19 cellular contexts compared by ENCODE assay signal in the genomic region with DNA sequence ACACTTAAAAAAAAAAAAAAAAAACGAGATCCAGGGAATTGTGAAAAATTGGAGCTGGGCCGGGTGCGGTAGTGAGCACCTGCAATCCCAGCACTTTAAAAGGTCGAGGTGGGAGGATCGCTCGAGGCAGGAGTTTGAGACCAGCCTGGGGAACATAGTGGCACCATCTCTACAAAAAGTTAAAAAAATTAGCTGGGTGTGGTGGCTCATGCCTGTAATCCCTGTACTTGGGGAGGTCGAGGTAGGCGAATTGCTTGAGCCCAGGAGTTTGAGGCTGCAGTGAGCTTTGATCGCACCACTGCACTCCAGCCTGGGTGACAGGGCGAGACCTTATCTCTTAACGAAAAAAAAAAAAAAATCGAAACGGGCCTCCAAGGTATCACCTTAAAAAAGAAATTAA. TPM values are rescaled to one million over a fixed set of nuclear protein-coding genes. Genes with fewer than 3 reads are reported as not detected.
A peak's percentile ranks its signal among the peaks of the same experiment; 100 is the strongest.
DNase-seq lines count a peak whose midpoint lies in the region; ATAC-seq and TF ChIP-seq lines count a peak whose summit lies in the region.
"Had no signal": no experiment of that assay in that cellular context is flagged by ENCODE, and none has a peak within 500 bp of the region (broad histone marks: within the 10 kb centered on the region; RNA-seq: fewer than 3 reads in every experiment).

No MANE protein-coding gene starts in this region.

- peak overlapping the region; percentile 32 for H2BK5ac ChIP-seq in trophoblast cell (ENCODE audit: low read depth, low read length, poor library complexity)

- H3K23ac ChIP-seq in trophoblast cell (ENCODE audit: low read length), result no peak overlapping the region

- no peak for TF ChIP-seq CTCF in Caco-2 (IDR thresholded peaks at IDR 0.05; ENCODE audit: insufficient read depth in 1 of 2, low read depth in 1 of 2, low read length in 1 of 2, severe bottlenecking in 1 of 2, unreplicated experiment in 1 of 2)

- no TSS peak for BruUV-seq in Caco-2 (replicated peaks; lab: Mats Ljungman, UMichigan)

- H3K27ac Mint-ChIP-seq in Caco-2 (ENCODE audit: unreplicated experiment), result peak overlapping the region; percentile 98
- H3K27ac Mint-ChIP-seq in activated CD4-positive, alpha-beta T cell treated with anti-CD3 and anti-CD28 coated beads for 36 hours, result no peak overlapping the region
- no peak overlapping the region for H3K27ac Mint-ChIP-seq in activated naive CD4-positive, alpha-beta T cell treated with anti-CD3 and anti-CD28 coated beads for 36 hours
- H3K27ac Mint-ChIP-seq: IgD-negative memory B cell, naive B cell had no signal

- peak overlapping the region; percentile 91 for H3K27ac ChIP-seq in epithelial cell of prostate
- peak overlapping the region; percentile 89 for H3K27ac ChIP-seq in trophoblast cell (ENCODE audit: low read depth, low read length)
- H3K27ac ChIP-seq: GM23248, heart left ventricle, right atrium auricular region, SK-N-MC had no signal

- H3K79me2 ChIP-seq in trophoblast cell (ENCODE audit: control insufficient read depth, insufficient read depth, low read length, poor library complexity), result peaks cover 21% of the 10 kb centered on the region

- H3K9me3 Mint-ChIP-seq in Caco-2 (ENCODE audit: unreplicated experiment), result no peaks in the 10 kb centered on the region
- no peaks in the 10 kb centered on the region for H3K9me3 Mint-ChIP-seq in activated CD4-positive, alpha-beta T cell treated with anti-CD3 and anti-CD28 coated beads for 36 hours (ENCODE audit: low read depth)
- no peaks in the 10 kb centered on the region for H3K9me3 Mint-ChIP-seq in activated naive CD4-positive, alpha-beta T cell treated with anti-CD3 and anti-CD28 coated beads for 36 hours
- H3K9me3 Mint-ChIP-seq: IgD-negative memory B cell, naive B cell had no signal

- H3K79me1 ChIP-seq in trophoblast cell (ENCODE audit: low read length), result peaks cover 40% of the 10 kb centered on the region

- H3K36me3 ChIP-seq in Caco-2 (ENCODE audit: control insufficient read depth, insufficient read depth, low read length), result peaks cover 9% of the 10 kb centered on the region
- no peaks in the 10 kb centered on the region for H3K36me3 ChIP-seq in NT2/D1 (ENCODE audit: insufficient read depth, insufficient read length, low read length)
- H3K36me3 ChIP-seq in trophoblast cell (ENCODE audit: control insufficient read depth in 1 of 2, insufficient read depth in 2 of 2, low read length in 2 of 2), result peaks cover 0 to 3% of the 10 kb centered on the region in 2 experiments
- H3K36me3 ChIP-seq: heart left ventricle, right atrium auricular region, tibial nerve had no signal

- peak overlapping the region; percentile 52 for H4K91ac ChIP-seq in trophoblast cell (ENCODE audit: low read depth, low read length)

- H3K9ac ChIP-seq in NT2/D1 (ENCODE audit: insufficient read length, low read depth) (peak overlapping the region; percentile 42), trophoblast cell (ENCODE audit: low read length) (no peak overlapping the region)
- H3K9ac ChIP-seq: GM23248 had no signal

- H4K12ac ChIP-seq in trophoblast cell (ENCODE audit: low read depth, low read length), result no peak overlapping the region

- H3K4ac ChIP-seq in trophoblast cell (ENCODE audit: low read depth, low read length), result no peak overlapping the region

- intact Hi-C loops in Caco-2 (cut with micrococcal nuclease; ENCODE audit: unreplicated experiment), result loop anchor here (1.0 kb wide), 1 partner anchor 90 kb away; no protein-coding TSS in a partner anchor
- intact Hi-C loops in activated CD4-positive, alpha-beta T cell treated with anti-CD3 and anti-CD28 coated beads for 36 hours (cut with DNase I, micrococcal nuclease), result no loop called here
- intact Hi-C loops in activated naive CD4-positive, alpha-beta T cell treated with anti-CD3 and anti-CD28 coated beads for 36 hours (cut with micrococcal nuclease), result no loop called here

- no peak overlapping the region for H2AK5ac ChIP-seq in trophoblast cell (ENCODE audit: low read length)

- H3K4me3 ChIP-seq in Caco-2 (ENCODE audit: low read depth, low read length) (peak overlapping the region; percentile 82), NT2/D1 (ENCODE audit: insufficient read length, low read depth) (no peak overlapping the region), trophoblast cell (ENCODE audit: low read depth, low read length) (no peak overlapping the region)
- H3K4me3 ChIP-seq: GM23248, heart left ventricle, right atrium auricular region, SK-N-MC had no signal

- peak overlapping the region; percentile 64 for H4K8ac ChIP-seq in trophoblast cell (ENCODE audit: low read depth, low read length)

- peak overlapping the region; percentile 75 for H3K4me3 Mint-ChIP-seq in Caco-2 (ENCODE audit: unreplicated experiment)
- H3K4me3 Mint-ChIP-seq in activated CD4-positive, alpha-beta T cell treated with anti-CD3 and anti-CD28 coated beads for 36 hours, result no peak overlapping the region
- no peak overlapping the region for H3K4me3 Mint-ChIP-seq in activated naive CD4-positive, alpha-beta T cell treated with anti-CD3 and anti-CD28 coated beads for 36 hours
- H3K4me3 Mint-ChIP-seq: IgD-negative memory B cell, naive B cell had no signal

- peak overlapping the region; percentile 77 for H2BK12ac ChIP-seq in trophoblast cell (ENCODE audit: low read length)

- no peak overlapping the region for H3K18ac ChIP-seq in trophoblast cell (ENCODE audit: low read length)

- peak overlapping the region; percentile 74 for H2BK120ac ChIP-seq in trophoblast cell (ENCODE audit: insufficient read depth, low read length, poor library complexity)

- H3K4me1 Mint-ChIP-seq in Caco-2 (ENCODE audit: low read depth, unreplicated experiment), result peaks cover 39% of the 10 kb centered on the region
- H3K4me1 Mint-ChIP-seq in activated CD4-positive, alpha-beta T cell treated with anti-CD3 and anti-CD28 coated beads for 36 hours, result peaks cover 9% of the 10 kb centered on the region
- H3K4me1 Mint-ChIP-seq in activated naive CD4-positive, alpha-beta T cell treated with anti-CD3 and anti-CD28 coated beads for 36 hours (ENCODE audit: low read depth), result peaks cover 11% of the 10 kb centered on the region

- no peaks in the 10 kb centered on the region for H3K27me3 Mint-ChIP-seq in Caco-2 (ENCODE audit: insufficient read depth, unreplicated experiment)
- H3K27me3 Mint-ChIP-seq in activated CD4-positive, alpha-beta T cell treated with anti-CD3 and anti-CD28 coated beads for 36 hours, result peaks cover 3% of the 10 kb centered on the region
- peaks cover 2% of the 10 kb centered on the region for H3K27me3 Mint-ChIP-seq in activated naive CD4-positive, alpha-beta T cell treated with anti-CD3 and anti-CD28 coated beads for 36 hours (ENCODE audit: low read depth)
- H3K27me3 Mint-ChIP-seq: naive B cell had no signal

- peaks cover 48% of the 10 kb centered on the region for H3K36me3 Mint-ChIP-seq in Caco-2 (ENCODE audit: insufficient read depth, unreplicated experiment)
- H3K36me3 Mint-ChIP-seq in activated CD4-positive, alpha-beta T cell treated with anti-CD3 and anti-CD28 coated beads for 36 hours (ENCODE audit: low read depth), result no peaks in the 10 kb centered on the region
- no peaks in the 10 kb centered on the region for H3K36me3 Mint-ChIP-seq in activated naive CD4-positive, alpha-beta T cell treated with anti-CD3 and anti-CD28 coated beads for 36 hours (ENCODE audit: low read depth)
- H3K36me3 Mint-ChIP-seq: IgD-negative memory B cell, naive B cell had no signal

- H3K4me1 ChIP-seq in Caco-2 (peaks cover 27% of the 10 kb centered on the region), NT2/D1 (ENCODE audit: insufficient read depth, insufficient read length) (peaks cover 19% of the 10 kb centered on the region), trophoblast cell (ENCODE audit: control insufficient read depth in 1 of 2, insufficient read depth in 2 of 2, low read length in 2 of 2) (peaks cover 33 to 47% of the 10 kb centered on the region in 2 experiments)

- H3K9me3 ChIP-seq in Caco-2 (no peaks in the 10 kb centered on the region), NT2/D1 (ENCODE audit: insufficient read depth, low read length) (no peaks in the 10 kb centered on the region; the same call in 1 of the 2 replicates), trophoblast cell (ENCODE audit: insufficient read depth, low read depth, low read length) (peaks cover 5% of the 10 kb centered on the region)
- H3K9me3 ChIP-seq: heart left ventricle, right atrium auricular region, tibial nerve had no signal

- H3K4me2 ChIP-seq in trophoblast cell (ENCODE audit: low read length), result peak overlapping the region; percentile 59

- ATAC-seq in activated CD4-positive, alpha-beta T cell treated with anti-CD3 and anti-CD28 coated beads for 36 hours, result no peak
- no peak for ATAC-seq in GM19324 (IDR thresholded peaks at IDR 0.05; ENCODE audit: low FRiP score, unreplicated experiment)

- CTCF ChIA-PET in Caco-2 (lab: Charles Lee), result interaction anchor here (0.7 kb wide), 1 partner anchor 95 kb away, joined by 3 read pairs; no protein-coding TSS in a partner anchor
- CTCF ChIA-PET in activated CD4-positive, alpha-beta T cell treated with anti-CD3 and anti-CD28 coated beads for 36 hours (lab: Charles Lee), result interaction anchor here (1.0 kb wide), 1 partner anchor 21 kb away, joined by 3 read pairs; no protein-coding TSS in a partner anchor
- CTCF ChIA-PET in activated naive CD4-positive, alpha-beta T cell treated with anti-CD3 and anti-CD28 coated beads for 36 hours (lab: Charles Lee), result no interaction called here

- DNase-seq in Caco-2 (no peak), NT2/D1 (ENCODE audit: low read depth, low spot score) (no peak), epithelial cell of prostate (ENCODE audit: low read depth, low spot score) (no peak), trophoblast cell (peak; percentile 69 to 75)
- DNase-seq in activated CD4-positive, alpha-beta T cell treated with anti-CD3 and anti-CD28 coated beads for 36 hours, result no peak
- no peak for DNase-seq in activated naive CD4-positive, alpha-beta T cell treated with anti-CD3 and anti-CD28 coated beads for 36 hours
- no peak for DNase-seq in stimulated activated CD8-positive, alpha-beta memory T cell treated with anti-CD3 and anti-CD28 coated beads, Interleukin-4, amount 100 ng/mL, for 48 hours
- DNase-seq: activated CD4-positive, alpha-beta T cell treated with anti-CD3 and anti-CD28 coated beads, Interleukin-2, amount 50 U/mL, for 4 hours; central memory CD4-positive, alpha-beta T cell; erythroblast; GM23248; naive B cell; stimulated activated CD4-positive, alpha-beta T cell treated with anti-CD3 and anti-CD28 coated beads, Interleukin-4, amount 100 ng/mL, for 1 hour had no signal

- no CpG with 5 or more reads among the region's 13 CpGs for WGBS in trophoblast cell (ENCODE audit: extremely low coverage, insufficient coverage, insufficient read length)

- H3K14ac ChIP-seq in trophoblast cell (ENCODE audit: low read length), result peak overlapping the region; percentile 49

- H2AFZ ChIP-seq in trophoblast cell (ENCODE audit: insufficient read depth, low read length, poor library complexity), result no peak overlapping the region
- H2AFZ ChIP-seq: GM23248 had no signal

- no peaks in the 10 kb centered on the region for H3K27me3 ChIP-seq in Caco-2 (replicated peaks; ENCODE audit: control insufficient read depth, insufficient read depth, low read length)
- no peaks in the 10 kb centered on the region for H3K27me3 ChIP-seq in NT2/D1 (ENCODE audit: insufficient read depth, insufficient read length)
- no peaks in the 10 kb centered on the region for H3K27me3 ChIP-seq in trophoblast cell (ENCODE audit: insufficient read depth, low read length)
- H3K27me3 ChIP-seq: right atrium auricular region had no signal

- POLR2A ChIA-PET in Caco-2 (lab: Charles Lee), result interaction anchor here (0.6 to 6.0 kb wide), 10 partner anchors 10 to 306 kb away, joined by 3 to 127 read pairs (median 6); a partner anchor contains a TSS
- POLR2A ChIA-PET in activated CD4-positive, alpha-beta T cell treated with anti-CD3 and anti-CD28 coated beads for 36 hours (lab: Charles Lee), result interaction anchor here (0.6 kb wide), 1 partner anchor 267 kb away, joined by 4 read pairs; no protein-coding TSS in a partner anchor

RNA-seq across cellular contexts. Expression of a gene that starts 2.0 kb away (rescaled TPM):
- total RNA-seq in Caco-2 (2022), result 249 TPM in 2 replicates
- 166 and 180 TPM in 2 replicates for polyA plus RNA-seq in trophoblast cell (2013)
- total RNA-seq in activated CD4-positive, alpha-beta T cell treated with anti-CD3 and anti-CD28 coated beads for 36 hours, result under 1 TPM; 0.12 to 0.16 TPM
- total RNA-seq in activated naive CD4-positive, alpha-beta T cell treated with anti-CD3 and anti-CD28 coated beads for 36 hours, result under 1 TPM; 0.10 to 0.25 TPM
- total RNA-seq: GM23248 had no signal
- polyA plus RNA-seq: IgD-negative memory B cell had no signal

RNA-seq across cellular contexts. Expression of a gene that starts 9.5 kb away (rescaled TPM):
- 1.5 and 1.7 TPM in 2 replicates for total RNA-seq in Caco-2 (2022)
- polyA plus RNA-seq in trophoblast cell (2013), result 1.3 and 1.5 TPM in 2 replicates
- 1 to 10 TPM; 2.1 to 2.2 TPM for total RNA-seq in activated CD4-positive, alpha-beta T cell treated with anti-CD3 and anti-CD28 coated beads for 36 hours
- total RNA-seq in activated naive CD4-positive, alpha-beta T cell treated with anti-CD3 and anti-CD28 coated beads for 36 hours, result 1 to 10 TPM; 1.7 to 2.2 TPM
- polyA plus RNA-seq: IgD-negative memory B cell had no signal

RNA-seq across cellular contexts. Expression of a gene that starts 28.2 kb away (rescaled TPM):
- total RNA-seq in Caco-2 (2022), result not detected in 2 replicates
- polyA plus RNA-seq in trophoblast cell (2013), result not detected in 2 replicates
- total RNA-seq in activated CD4-positive, alpha-beta T cell treated with anti-CD3 and anti-CD28 coated beads for 36 hours, result not detected
- not detected for total RNA-seq in activated naive CD4-positive, alpha-beta T cell treated with anti-CD3 and anti-CD28 coated beads for 36 hours
- total RNA-seq: GM23248, heart left ventricle, right atrium auricular region, tibial nerve had no signal
- polyA plus RNA-seq: GM23248, heart left ventricle, IgD-negative memory B cell had no signal

Comparison
In these comparisons a context has a peak if more than half of its experiments do, and no peak if none do; other contexts are left out.
1. DNase-seq: peak in trophoblast cell (2 of 2); none in Caco-2 (0 of 2), NT2/D1 (single experiment), epithelial cell of prostate (single experiment), activated CD4-positive, alpha-beta T cell treated with anti-CD3 and anti-CD28 coated beads for 36 hours (single experiment), activated naive CD4-positive, alpha-beta T cell treated with anti-CD3 and anti-CD28 coated beads for 36 hours (single experiment) and stimulated activated CD8-positive, alpha-beta memory T cell treated with anti-CD3 and anti-CD28 coated beads, Interleukin-4, amount 100 ng/mL, for 48 hours (single experiment).
2. RNA of a gene that starts 2.0 kb away (total RNA-seq): 249 TPM in Caco-2; 0.10 to 0.25 TPM in activated naive CD4-positive, alpha-beta T cell treated with anti-CD3 and anti-CD28 coated beads for 36 hours and 0.12 to 0.16 TPM in activated CD4-positive, alpha-beta T cell treated with anti-CD3 and anti-CD28 coated beads for 36 hours; every median in the first group is over 100 times any median in the second.